Comparison of ENCODE assay signal across 8 cellular contexts in genomic region chr3:52278510-52279069, GRCh38. TPM values are rescaled to one million over a fixed set of nuclear protein-coding genes. Genes with fewer than 3 reads are reported as not detected.
DNase-seq lines count a peak whose midpoint lies in the region; TF ChIP-seq lines count a peak whose summit lies in the region.

Gene WDR82, minus strand, starts transcription at chr3:52278649. Its CDS starts 288 bp downstream, at chr3:52278361.

- no peaks in the 10 kb centered on the region for H3K9me3 ChIP-seq in HAP-1
- H3K9me3 ChIP-seq in MG63, result no peaks in the 10 kb centered on the region
- no peaks in the 10 kb centered on the region for H3K9me3 ChIP-seq in neuron (ENCODE audit: low read length)
- H3K9me3 ChIP-seq in subcutaneous abdominal adipose tissue (ENCODE audit: control insufficient read depth in 5 of 5, low read length in 5 of 5), result no peaks in the 10 kb centered on the region

- TF ChIP-seq CTCF in foreskin fibroblast (IDR thresholded peaks at IDR 0.05; ENCODE audit: low read depth, low read length), result peak; percentile 45

- H3K4me1 ChIP-seq in HAP-1 (peaks cover 26% of the 10 kb centered on the region), neuron (ENCODE audit: insufficient read depth, low read length) (peaks cover 41% of the 10 kb centered on the region), subcutaneous abdominal adipose tissue (ENCODE audit: control insufficient read depth in 5 of 5, insufficient read depth in 5 of 5, low read length in 5 of 5) (peaks cover 7 to 75% (median 61%) of the 10 kb centered on the region in 5 donors)

- peak within 1 kb of the TSS; percentile 93 for H3K27ac ChIP-seq in subcutaneous abdominal adipose tissue (ENCODE audit: low read depth, low read length)

- H3K27me3 ChIP-seq in HAP-1 (ENCODE audit: low read depth), result no peaks in the 10 kb centered on the region
- H3K27me3 ChIP-seq in MG63, result no peaks in the 10 kb centered on the region
- no peaks in the 10 kb centered on the region for H3K27me3 ChIP-seq in neuron (ENCODE audit: insufficient read depth, low read length)
- H3K27me3 ChIP-seq in subcutaneous abdominal adipose tissue (ENCODE audit: control insufficient read depth in 5 of 5, insufficient read depth in 4 of 5, low read length in 5 of 5), result no peaks in the 10 kb centered on the region

- in situ Hi-C loops in HAP-1 (cut with MboI; ENCODE audit: low sequenced_read_pairs), result no loop called here

- peak within 1 kb of the TSS; percentile 78 for H3K4me3 ChIP-seq in HAP-1
- peak within 1 kb of the TSS; percentile 83 for H3K4me3 ChIP-seq in MG63
- H3K4me3 ChIP-seq in foreskin fibroblast (ENCODE audit: low read depth in 1 of 2, low read length in 2 of 2), result peak within 1 kb of the TSS; percentile 85 to 98
- H3K4me3 ChIP-seq in neuron (ENCODE audit: low read length), result peak within 1 kb of the TSS; percentile 84
- H3K4me3 ChIP-seq in subcutaneous abdominal adipose tissue (ENCODE audit: low read depth in 1 of 5, low read length in 5 of 5), result peak within 1 kb of the TSS; percentile 84 to 96 (median 88)

- DNase-seq in GF-D8 (lab: John Stamatoyannopoulos, UW), result peak; percentile 82
- DNase-seq in HAP-1 (ENCODE audit: low spot score in 2 of 2), result peak; percentile 93 to 99
- peak; percentile 95 for DNase-seq in MG63
- peak; percentile 91 for DNase-seq in SIG-M5 treated with dmso at 0.1 percent for 504 hours (lab: John Stamatoyannopoulos, UW; ENCODE audit: unreplicated experiment)
- DNase-seq in activated gamma-delta T cell treated with Interleukin-2 at 50 U/mL for 16 hours, result peak; percentile 97
- peak; percentile 92 to 98 for DNase-seq in foreskin fibroblast

- peak within 1 kb of the TSS; percentile 75 to 94 (median 91) for H3K9ac ChIP-seq in subcutaneous abdominal adipose tissue (ENCODE audit: low read length in 5 of 5)

- H3K36me3 ChIP-seq in HAP-1 (replicated peaks) (peaks cover 39% of the 10 kb centered on the region), MG63 (peaks cover 9% of the 10 kb centered on the region), neuron (ENCODE audit: insufficient read depth, low read length) (peaks cover 16% of the 10 kb centered on the region), subcutaneous abdominal adipose tissue (ENCODE audit: control insufficient read depth in 5 of 5, insufficient read depth in 5 of 5, low read length in 5 of 5) (peaks cover 0 to 2% (median 0%) of the 10 kb centered on the region in 5 donors)

- no peak within 1 kb of the TSS for H2AFZ ChIP-seq in neuron (ENCODE audit: low read depth, low read length)

RNA-seq across cellular contexts. Expression of gene WDR82, which starts in this region (rescaled TPM):
- 27.6 and 40.0 TPM in 2 replicates for total RNA-seq in MG63 (2014; rRNA removed; shearing (Covaris generic); ENCODE audit: low replicate concordance)

Comparison
In these comparisons a context has a peak if more than half of its experiments do, and no peak if none do; other contexts are left out.
1. Peak in every context shown above with its lines: DNase-seq, H3K4me3 ChIP-seq and H3K27ac ChIP-seq.